ENCODE assay signal across 9 cellular contexts in the genomic region with DNA sequence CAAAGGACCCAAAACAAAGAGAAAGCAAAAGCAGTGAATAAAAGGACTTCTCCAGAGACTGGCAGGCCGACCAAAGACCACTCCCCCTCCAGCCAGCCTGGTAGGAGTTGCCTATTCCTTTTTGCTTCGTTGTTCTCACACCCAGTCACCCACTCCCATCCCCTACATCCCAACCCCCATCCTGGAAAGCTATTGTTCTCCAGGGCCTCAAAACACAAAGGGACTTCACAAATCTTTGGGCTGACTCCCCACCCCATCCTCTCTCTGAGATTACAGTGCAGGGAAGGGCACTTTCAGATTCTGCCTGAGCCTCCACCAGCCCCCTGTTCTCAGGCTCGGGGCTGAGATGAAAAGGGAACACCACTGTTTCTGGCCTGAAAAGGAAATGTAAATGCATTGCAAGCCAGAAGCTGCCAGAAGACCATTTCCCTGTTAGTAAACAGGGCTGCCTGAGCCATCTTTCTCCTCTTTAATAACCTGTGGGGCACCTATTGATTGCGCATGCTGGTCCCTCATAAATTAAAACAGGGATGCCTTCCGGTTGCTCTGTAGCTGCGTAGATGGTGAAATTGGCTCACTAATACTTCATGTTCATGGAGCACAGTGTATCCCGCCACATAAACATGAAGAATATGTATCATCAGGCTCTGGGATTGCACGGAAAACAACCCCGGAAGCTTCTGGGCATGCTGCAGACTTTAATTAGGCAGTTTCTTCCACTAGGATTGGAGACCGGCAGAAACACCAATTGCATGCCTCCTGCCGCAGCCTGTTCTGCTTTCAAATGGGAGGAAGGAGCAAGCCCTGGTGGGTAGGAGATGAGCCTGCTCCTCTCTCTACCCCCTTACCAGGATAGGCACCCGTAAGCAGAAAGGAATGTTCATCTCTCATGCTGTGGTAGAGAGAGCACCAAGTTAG.
DNase-seq lines count a peak whose midpoint lies in the region; ATAC-seq, FAIRE-seq and TF ChIP-seq lines count a peak whose summit lies in the region.
"Had no signal": no experiment of that assay in that cellular context is flagged by ENCODE, and none has a peak within 500 bp of the region (broad histone marks: within the 10 kb centered on the region; RNA-seq: fewer than 3 reads in every experiment).

No MANE protein-coding gene starts in this region.

- H3K9me1 ChIP-seq in keratinocyte (ENCODE audit: control insufficient read depth, extremely low read depth, insufficient read depth, low read length): no peaks in the 10 kb centered on the region

- H3K9ac ChIP-seq in keratinocyte (ENCODE audit: control insufficient read depth, extremely low read depth, insufficient read depth, low read length) (no peak overlapping the region), stomach smooth muscle (ENCODE audit: low read length in 2 of 2) (peak overlapping the region in 1 of 2 donors; percentile 55)

- H3K36me3 ChIP-seq in keratinocyte (ENCODE audit: control insufficient read depth in 2 of 2, extremely low read depth in 1 of 2, insufficient read depth in 2 of 2, low read length in 2 of 2): no peaks in the 10 kb centered on the region
- H3K36me3 ChIP-seq in stomach smooth muscle (ENCODE audit: control insufficient read depth in 2 of 2, insufficient read depth in 2 of 2, low read length in 2 of 2): no peaks in the 10 kb centered on the region

- no peaks in the 10 kb centered on the region for H3K9me3 ChIP-seq in keratinocyte (ENCODE audit: control insufficient read depth, low read depth, low read length)
- no peaks in the 10 kb centered on the region for H3K9me3 ChIP-seq in stomach smooth muscle (ENCODE audit: control insufficient read depth in 2 of 2, low read length in 2 of 2)

- H3K4me1 ChIP-seq in keratinocyte (ENCODE audit: control insufficient read depth, extremely low read depth, insufficient read depth, low read length) (peaks cover 12% of the 10 kb centered on the region), stomach smooth muscle (ENCODE audit: control insufficient read depth, insufficient read depth, low read length) (peaks cover 20% of the 10 kb centered on the region)

- intact Hi-C loops in posterior vena cava (cut with DNase I): no loop called here

- peak overlapping the region; percentile 77 for H2AFZ ChIP-seq in keratinocyte (ENCODE audit: control insufficient read depth, low read length)

- TF ChIP-seq CTCF in keratinocyte (optimal IDR thresholded peaks at IDR 0.05 in 1 of 3, IDR thresholded peaks at IDR 0.05 in 1 of 3, conservative IDR thresholded peaks at IDR 0.05 in 1 of 3; ENCODE audit: extremely low read depth in 1 of 3, insufficient read depth in 2 of 3, low read length in 3 of 3): no peak

- peak overlapping the region; percentile 18 for H3K4me2 ChIP-seq in keratinocyte (ENCODE audit: control insufficient read depth, extremely low read depth, insufficient read depth, low read depth, low read length)

- no peaks in the 10 kb centered on the region for H4K20me1 ChIP-seq in keratinocyte (ENCODE audit: control insufficient read depth, extremely low read depth, insufficient read depth, low read length)

- peak overlapping the region in 1 of 3 experiments; percentile 21 for H3K4me3 ChIP-seq in keratinocyte (ENCODE audit: control insufficient read depth in 2 of 3, extremely low read depth in 1 of 3, insufficient read depth in 2 of 3, low read depth in 1 of 3, low read length in 3 of 3)
- peak overlapping the region; percentile 15 to 66 for H3K4me3 ChIP-seq in stomach smooth muscle (ENCODE audit: low read length in 2 of 2)

- H3K27ac ChIP-seq in keratinocyte (ENCODE audit: control insufficient read depth, insufficient read depth, low read length) (no peak overlapping the region), stomach smooth muscle (ENCODE audit: low read length) (peak overlapping the region; percentile 62)

- H3K79me2 ChIP-seq in keratinocyte (ENCODE audit: control insufficient read depth, insufficient read depth, low read length): no peaks in the 10 kb centered on the region

- dilution Hi-C loops in keratinocyte (cut with MboI; ENCODE audit: extremely low pct_ligation_motif_present, low sequenced_read_pairs): no loop called here

- peak; percentile 37 for ATAC-seq in HG03432 (IDR thresholded peaks at IDR 0.05; ENCODE audit: unreplicated experiment)

- peak in 13 of 14 donors; percentile 22 to 85 (median 75) for DNase-seq in C1 segment of cervical spinal cord (lab: John Stamatoyannopoulos, UW)
- peak in 55 of 56 donors; percentile 12 to 94 (median 74) for DNase-seq in amygdala (lab: John Stamatoyannopoulos, UW)
- DNase-seq in keratinocyte (ENCODE audit: low read depth, low spot score): no peak
- no peak for DNase-seq in NCI-H1092 treated with DMSO at 0.1 percent for 48 hours (lab: John Stamatoyannopoulos, UW)
- DNase-seq in T-helper 9 cell: no peak
- no peak for DNase-seq in posterior vena cava (ENCODE audit: low spot score)
- DNase-seq: left cardiac atrium had no signal

- FAIRE-seq in keratinocyte (lab: Jason Lieb, UNC): peak; percentile 77

- H3K27me3 ChIP-seq in keratinocyte (ENCODE audit: control insufficient read depth, extremely low read depth, insufficient read depth, low read length): no peaks in the 10 kb centered on the region
- H3K27me3 ChIP-seq in stomach smooth muscle (ENCODE audit: control insufficient read depth in 1 of 2, insufficient read depth in 2 of 2, low read length in 2 of 2): no peaks in the 10 kb centered on the region

Comparison
In these comparisons a context has a peak if more than half of its experiments do, and no peak if none do; other contexts are left out.
1. DNase-seq: peak in C1 segment of cervical spinal cord (13 of 14) and amygdala (55 of 56); none in keratinocyte (single experiment), NCI-H1092 treated with DMSO at 0.1 percent for 48 hours (single experiment), T-helper 9 cell (single experiment) and posterior vena cava (single experiment).